Comparison of ENCODE assay signal across 8 cellular contexts in genomic region chr2:96977631-96978195, GRCh38. TPM values are rescaled to one million over a fixed set of nuclear protein-coding genes. Genes with fewer than 3 reads are reported as not detected.
DNase-seq lines count a peak whose midpoint lies in the region; ATAC-seq and TF ChIP-seq lines count a peak whose summit lies in the region.
"Had no signal": no experiment of that assay in that cellular context is flagged by ENCODE, and none has a peak within 500 bp of the region (broad histone marks: within the 10 kb centered on the region; RNA-seq: fewer than 3 reads in every experiment).

No MANE protein-coding gene starts in this region.

- no peak for TF ChIP-seq CTCF in HEK293 (tag by site-specific recombination; IDR thresholded peaks at IDR 0.05)
- no peak for TF ChIP-seq CTCF in WTC11 (IDR thresholded peaks at IDR 0.05)
- TF ChIP-seq CTCF in foreskin keratinocyte (conservative IDR thresholded peaks at IDR 0.05) = no peak

- H3K36me3 Mint-ChIP-seq in WTC11 = no peaks in the 10 kb centered on the region

- no peak overlapping the region for H3K9ac ChIP-seq in skeletal muscle satellite cell (ENCODE audit: low read depth, low read length)

- no peaks in the 10 kb centered on the region for H3K9me3 ChIP-seq in HEK293 (ENCODE audit: control insufficient read depth, insufficient read depth, low read depth, low read length)
- H3K9me3 ChIP-seq in skeletal muscle satellite cell (replicated peaks; ENCODE audit: low read length) = no peaks in the 10 kb centered on the region
- H3K9me3 ChIP-seq: heart left ventricle had no signal

- peak overlapping the region; percentile 54 for H3K4me2 ChIP-seq in skeletal muscle satellite cell (ENCODE audit: low read length)

- no peaks in the 10 kb centered on the region for H3K9me3 Mint-ChIP-seq in WTC11

- DNase-seq in WTC11 (ENCODE audit: low spot score) (no peak), foreskin keratinocyte (peak; percentile 59 to 87)
- DNase-seq: heart left ventricle had no signal

- peaks cover 7% of the 10 kb centered on the region for H3K4me1 Mint-ChIP-seq in WTC11

- H3K27me3 Mint-ChIP-seq in WTC11 (ENCODE audit: low read depth) = no peaks in the 10 kb centered on the region

- H3K4me1 ChIP-seq in HEK293 (ENCODE audit: control insufficient read depth, insufficient read depth, low read length) (0 out of 2 replicates have a peak, but pooled peaks cover 2% of the 10 kb centered on the region), foreskin keratinocyte (no peaks in the 10 kb centered on the region), skeletal muscle satellite cell (ENCODE audit: control insufficient read depth, insufficient read depth, low read length) (peaks cover 3% of the 10 kb centered on the region)

- no peak for ATAC-seq in WTC11
- ATAC-seq in foreskin keratinocyte = peak; percentile 88
- no peak for ATAC-seq in HG02588 (IDR thresholded peaks at IDR 0.05; ENCODE audit: unreplicated experiment)
- no peak for ATAC-seq in GM19397 (IDR thresholded peaks at IDR 0.05; ENCODE audit: unreplicated experiment)
- ATAC-seq in HG02852 (IDR thresholded peaks at IDR 0.05; ENCODE audit: unreplicated experiment) = no peak

- H3K27me3 ChIP-seq in foreskin keratinocyte (no peaks in the 10 kb centered on the region), skeletal muscle satellite cell (ENCODE audit: control insufficient read depth, insufficient read depth, low read length) (peaks cover 5% of the 10 kb centered on the region)

- POLR2A ChIA-PET in HEK293 (lab: Yijun Ruan, JAX) = no interaction called here
- POLR2A ChIA-PET in WTC11 (lab: Charles Lee) = no interaction called here

- H3K27ac ChIP-seq in HEK293 (ENCODE audit: extremely low read depth, low read depth, low read length) = no peak overlapping the region
- no peak overlapping the region for H3K27ac ChIP-seq in foreskin keratinocyte
- H3K27ac ChIP-seq: heart left ventricle had no signal

- H3K27ac Mint-ChIP-seq in WTC11 = peak overlapping the region; percentile 60

- H3K36me3 ChIP-seq in HEK293 (ENCODE audit: control insufficient read depth in 2 of 2, insufficient read depth in 1 of 2, low read length in 2 of 2) (no peaks in the 10 kb centered on the region), skeletal muscle satellite cell (ENCODE audit: insufficient read depth, low read length) (no peaks in the 10 kb centered on the region)
- H3K36me3 ChIP-seq: heart left ventricle had no signal

- H3K4me3 Mint-ChIP-seq in WTC11 = no peak overlapping the region

- H3K4me3 ChIP-seq in HEK293 (ENCODE audit: low read depth, low read length) = no peak overlapping the region; the same call in 1 of the 2 replicates
- H3K4me3 ChIP-seq in skeletal muscle satellite cell (ENCODE audit: low read length) = no peak overlapping the region

- CTCF ChIA-PET in HEK293 (lab: Yijun Ruan, JAX) (no interaction called here), WTC11 (lab: Charles Lee) (no interaction called here)

TF ChIP-seq in HEK293, 187 proteins besides CTCF, POLR2A, EP300 and RAD21 (continues in another document):
- TF ChIP-seq ZBTB21 (tag by site-specific recombination; IDR thresholded peaks at IDR 0.05) (peak; percentile 68; the same call in 1 of the 2 replicates), ZNF175 (tag by site-specific recombination; IDR thresholded peaks at IDR 0.05) (no peak), GLIS2 (tag by site-specific recombination; IDR thresholded peaks at IDR 0.05) (0 out of 2 replicates have a peak, but pooled peaks have one; percentile 9), HOXA7 (CRISPR knock-in tag; IDR thresholded peaks at IDR 0.05; ENCODE audit: borderline replicate concordance) (no peak), ZNF530 (tag by site-specific recombination; IDR thresholded peaks at IDR 0.05; ENCODE audit: low read depth) (no peak), ZEB2 (tag by site-specific recombination; IDR thresholded peaks at IDR 0.05) (0 out of 2 replicates have a peak, but pooled peaks have one; percentile 30), ZNF280D (tag by site-specific recombination; IDR thresholded peaks at IDR 0.05) (no peak), ZNF747 (tag by site-specific recombination; IDR thresholded peaks at IDR 0.05) (no peak), ZNF362 (tag by site-specific recombination; IDR thresholded peaks at IDR 0.05) (0 out of 2 replicates have a peak, but pooled peaks have one; percentile 12)

TF ChIP-seq in WTC11, 78 proteins besides CTCF, POLR2A, EP300 and RAD21 (continues in another document):
- no peak for TF ChIP-seq TP53 (CRISPR knock-in tag; IDR thresholded peaks at IDR 0.05)
- TF ChIP-seq E2F4 (CRISPR knock-in tag; IDR thresholded peaks at IDR 0.05; ENCODE audit: borderline replicate concordance, low read depth) = no peak
- TF ChIP-seq SMAD4 (CRISPR knock-in tag; IDR thresholded peaks at IDR 0.05) = no peak
- no peak for TF ChIP-seq CBFB (CRISPR knock-in tag; IDR thresholded peaks at IDR 0.05; ENCODE audit: low read depth)
- TF ChIP-seq USF2 (CRISPR knock-in tag; IDR thresholded peaks at IDR 0.05) = no peak
- TF ChIP-seq IRF1 (CRISPR knock-in tag; IDR thresholded peaks at IDR 0.05) = no peak
- TF ChIP-seq MYBL2 (CRISPR knock-in tag; IDR thresholded peaks at IDR 0.05) = no peak
- no peak for TF ChIP-seq PREB (CRISPR knock-in tag; IDR thresholded peaks at IDR 0.05; ENCODE audit: borderline replicate concordance)
- no peak for TF ChIP-seq ZNF138 (CRISPR knock-in tag; conservative IDR thresholded peaks at IDR 0.05)
- no peak for TF ChIP-seq E2F5 (CRISPR knock-in tag; IDR thresholded peaks at IDR 0.05)
- TF ChIP-seq GABPB1 (CRISPR knock-in tag; IDR thresholded peaks at IDR 0.05) = no peak
- no peak for TF ChIP-seq ZNF671 (CRISPR knock-in tag; IDR thresholded peaks at IDR 0.05)
- TF ChIP-seq ATF2 (CRISPR knock-in tag; IDR thresholded peaks at IDR 0.05; ENCODE audit: borderline replicate concordance, low read depth) = no peak
- no peak for TF ChIP-seq KAT7 (CRISPR knock-in tag; IDR thresholded peaks at IDR 0.05; ENCODE audit: borderline replicate concordance)
- TF ChIP-seq CDX4 (CRISPR knock-in tag; IDR thresholded peaks at IDR 0.05; ENCODE audit: borderline replicate concordance) = no peak
- TF ChIP-seq JUN (CRISPR knock-in tag; IDR thresholded peaks at IDR 0.05) = no peak

RNA-seq across cellular contexts. Expression of gene FAM178B, which starts 8.7 kb away (rescaled TPM):
- total RNA-seq in WTC11 (2021) (0.52 to 0.71 TPM (median 0.62 TPM) in 3 replicates), foreskin keratinocyte (not detected in 2 replicates)
- not detected in 2 replicates for polyA plus RNA-seq in foreskin keratinocyte
- total RNA-seq in skeletal muscle satellite cell (2012; rRNA removed) = not detected in 2 replicates

Comparison
In these comparisons a context has a peak if more than half of its experiments do, and no peak if none do; other contexts are left out.
1. Of the 8 proteins assayed by ChIP-seq in both HEK293 and WTC11: peak only in HEK293: ZBTB21; only in WTC11: none; in both: none; in neither: 7.